Comparison of ENCODE assay signal across 25 cellular contexts in the genomic region with DNA sequence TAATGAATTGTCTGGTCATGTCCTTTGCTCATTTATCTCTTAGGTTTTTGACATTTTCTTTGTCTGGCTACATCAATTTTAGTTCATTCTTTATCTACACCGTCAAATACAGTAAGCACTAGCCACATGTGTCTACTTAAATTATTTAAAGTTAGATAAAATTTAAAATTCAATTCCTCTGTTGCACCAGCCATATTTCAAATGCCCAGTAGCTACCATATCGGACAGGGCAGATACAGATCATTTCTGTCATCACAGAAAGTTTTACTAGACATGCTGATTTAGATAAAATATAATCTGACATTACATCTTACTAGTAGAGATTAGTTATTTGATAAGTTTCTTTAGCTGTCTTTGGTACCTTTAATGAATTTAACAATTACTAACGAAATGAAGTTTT.
"Had no signal": no experiment of that assay in that cellular context is flagged by ENCODE, and none has a peak within 500 bp of the region (broad histone marks: within the 10 kb centered on the region; RNA-seq: fewer than 3 reads in every experiment).

No MANE protein-coding gene starts in this region.

- H3K9me3 ChIP-seq: suprapubic skin, testis, thoracic aorta, thyroid gland, tibial artery, tibial nerve, upper lobe of left lung, upper lobe of right lung, uterus, vagina had no signal

- H3K4me3 ChIP-seq: stomach, suprapubic skin, testis, thoracic aorta, thyroid gland, tibial artery, tibial nerve, transverse colon, upper lobe of left lung, upper lobe of right lung, uterus, vagina had no signal

- H3K4me1 ChIP-seq: stomach, suprapubic skin, testis, thyroid gland, tibial artery, tibial nerve, transverse colon, upper lobe of left lung, upper lobe of right lung, uterus, vagina had no signal

- H3K27ac ChIP-seq: stomach, suprapubic skin, testis, thoracic aorta, thyroid gland, tibial artery, tibial nerve, transverse colon, upper lobe of left lung, upper lobe of right lung, uterus, vagina had no signal

- DNase-seq: stimulated activated CD4-positive, alpha-beta T cell treated with anti-CD3 and anti-CD28 coated beads, Interleukin-2, amount 100 ng/mL, for 48 hours; stimulated activated CD4-positive, alpha-beta T cell treated with anti-CD3 and anti-CD28 coated beads, Interleukin-4, amount 100 ng/mL, for 1 hour; stimulated activated CD4-positive, alpha-beta T cell treated with anti-CD3 and anti-CD28 coated beads, Interleukin-4, amount 100 ng/mL, for 24 hours; stimulated activated CD4-positive, alpha-beta T cell treated with anti-CD3 and anti-CD28 coated beads, Interleukin-4, amount 100 ng/mL, for 4 hours; stimulated activated CD8-positive, alpha-beta memory T cell treated with anti-CD3 and anti-CD28 coated beads, Interleukin-4, amount 100 ng/mL, for 48 hours; stimulated activated naive B cell treated with anti-CD40 and anti-IgM and Interleukin-4, amounts not matched to agents 10 μg/mL and 1 μg/mL and 100 μg/mL, for 72 hours; stimulated activated naive CD4-positive, alpha-beta T cell; stimulated activated naive CD4-positive, alpha-beta T cell treated with Interleukin-2 at 50 U/mL for 16 hours; stimulated activated naive CD8-positive, alpha-beta T cell treated with anti-CD3 and anti-CD28 coated beads, Interleukin-15, amount 100 ng/mL, for 72 hours; stimulated activated naive CD8-positive, alpha-beta T cell treated with anti-CD3 and anti-CD28 coated beads, Interleukin-15, Interleukin-2, amounts not matched to agents 100 U/mL and 50 U/mL, for 24 hours; stomach; substantia nigra; testis; thyroid gland; tibial artery; transverse colon; upper lobe of left lung; upper lobe of right lung; uterus had no signal

- ATAC-seq: stimulated activated effector memory CD8-positive, alpha-beta T cell treated with anti-CD3 and anti-CD28 coated beads, Interleukin-12 subunit alpha, Interleukin-12 subunit beta, amount 100 ng/mL, for 72 hours; stimulated activated memory B cell treated with anti-CD40 and anti-IgM and Interleukin-4, amounts not matched to agents 10 μg/mL and 1 μg/mL and 100 μg/mL, for 72 hours; stimulated activated naive B cell treated with anti-CD40 and anti-IgM and Interleukin-4, amounts not matched to agents 10 μg/mL and 1 μg/mL and 100 μg/mL, for 72 hours; stimulated activated naive CD8-positive, alpha-beta T cell treated with anti-CD3 and anti-CD28 coated beads, Interleukin-15, amount 100 ng/mL, for 72 hours; stimulated activated naive CD8-positive, alpha-beta T cell treated with anti-CD3 and anti-CD28 coated beads, Interleukin-15, Interleukin-2, amounts not matched to agents 100 U/mL and 50 U/mL, for 24 hours; upper lobe of right lung had no signal

- H3K27me3 ChIP-seq: stomach, suprapubic skin, testis, thyroid gland, tibial artery, tibial nerve, transverse colon, upper lobe of left lung, upper lobe of right lung, uterus, vagina had no signal

- H3K36me3 ChIP-seq: uterus had no signal
